In genomic region chr2:236654496-236654895, GRCh38 we compare ENCODE assay signal across 27 cellular contexts.
"Had no signal": no experiment of that assay in that cellular context is flagged by ENCODE, and none has a peak within 500 bp of the region (broad histone marks: within the 10 kb centered on the region; RNA-seq: fewer than 3 reads in every experiment).

No MANE protein-coding gene starts in this region.

- H3K27ac ChIP-seq: adrenal gland, ascending aorta, brain microvascular endothelial cell, dorsolateral prefrontal cortex, SK-N-MC had no signal

- H3K9me3 ChIP-seq: esophagus squamous epithelium, gastroesophageal sphincter, mucosa of descending colon had no signal

- H3K27ac Mint-ChIP-seq: activated B cell treated with CpG ODN at 0.5 μM for 24 hours; activated naive CD8-positive, alpha-beta T cell; activated T-helper 2 cell treated with anti-CD3 and anti-CD28 coated beads, Interferon-gamma antibody, Interleukin-2, Interleukin-4, amounts not matched to agents 10 μg/mL and 5 μg/mL and 100 μg/mL, durations not matched to agents 14 hours and 24 hours and 36 hours; naive B cell; stimulated activated naive CD8-positive, alpha-beta T cell treated with anti-CD3 and anti-CD28 coated beads, Interleukin-15, amount 100 ng/mL, for 72 hours; T-helper 17 cell; type B pancreatic cell had no signal

- DNase-seq: activated B cell treated with CpG ODN at 0.5 μM for 24 hours; activated CD4-positive, alpha-beta T cell treated with anti-CD3 and anti-CD28 coated beads for 4 hours; activated CD4-positive, alpha-beta T cell treated with anti-CD3 and anti-CD28 coated beads, Interleukin-2, amount 50 U/mL, for 48 hours; activated naive CD4-positive, alpha-beta T cell; activated T-cell treated with anti-CD3 and anti-CD28 coated beads, Interleukin-2, amount 50 U/mL, for 4 hours; adrenal gland; brain microvascular endothelial cell; central memory CD4-positive, alpha-beta T cell; dorsolateral prefrontal cortex; esophagus squamous epithelium; hypothalamus; mesenchymal stem cell; mucosa of descending colon; naive B cell; occipital lobe; posterior cingulate gyrus; stimulated activated CD4-positive, alpha-beta T cell treated with anti-CD3 and anti-CD28 coated beads, Interleukin-12 subunit alpha, Interleukin-12 subunit beta, amount 100 ng/mL, for 4 hours; stimulated activated CD4-positive, alpha-beta T cell treated with anti-CD3 and anti-CD28 coated beads, Interleukin-4, amount 100 ng/mL, for 4 hours; stimulated activated naive CD8-positive, alpha-beta T cell treated with anti-CD3 and anti-CD28 coated beads, Interleukin-15, amount 100 ng/mL, for 72 hours; SW 1271; T-helper 17 cell had no signal

- H3K36me3 ChIP-seq: adrenal gland, ascending aorta, brain microvascular endothelial cell, esophagus squamous epithelium, gastroesophageal sphincter had no signal

- H3K4me3 Mint-ChIP-seq: activated B cell treated with CpG ODN at 0.5 μM for 24 hours; activated naive CD8-positive, alpha-beta T cell; activated T-cell treated with anti-CD3 and anti-CD28 coated beads, Interleukin-2, amount 50 U/mL, for 4 hours; naive B cell; stimulated activated naive CD8-positive, alpha-beta T cell treated with anti-CD3 and anti-CD28 coated beads, Interleukin-15, amount 100 ng/mL, for 72 hours; T-helper 17 cell; type B pancreatic cell had no signal

- H3K4me3 ChIP-seq: adrenal gland, ascending aorta, dorsolateral prefrontal cortex, esophagus squamous epithelium, gastroesophageal sphincter, mucosa of descending colon, SK-N-MC had no signal

- H3K9me3 Mint-ChIP-seq: activated T-helper 2 cell treated with anti-CD3 and anti-CD28 coated beads, Interferon-gamma antibody, Interleukin-2, Interleukin-4, amounts not matched to agents 10 μg/mL and 5 μg/mL and 100 μg/mL, durations not matched to agents 14 hours and 24 hours and 36 hours had no signal

- H3K27me3 ChIP-seq: adrenal gland, ascending aorta, brain microvascular endothelial cell, dorsolateral prefrontal cortex, esophagus squamous epithelium had no signal

- H3K4me1 Mint-ChIP-seq: activated B cell treated with CpG ODN at 0.5 μM for 24 hours; naive B cell; stimulated activated naive CD8-positive, alpha-beta T cell treated with anti-CD3 and anti-CD28 coated beads, Interleukin-15, amount 100 ng/mL, for 72 hours had no signal

- H3K36me3 Mint-ChIP-seq: naive B cell, type B pancreatic cell had no signal

- H3K4me1 ChIP-seq: adrenal gland had no signal

- ATAC-seq: activated T-cell treated with anti-CD3 and anti-CD28 coated beads, Interleukin-2, amount 50 U/mL, for 4 hours; mucosa of descending colon; stimulated activated naive CD8-positive, alpha-beta T cell treated with anti-CD3 and anti-CD28 coated beads, Interleukin-15, amount 100 ng/mL, for 72 hours; T-helper 17 cell had no signal
